7 cellular contexts compared by ENCODE assay signal in the genomic region with DNA sequence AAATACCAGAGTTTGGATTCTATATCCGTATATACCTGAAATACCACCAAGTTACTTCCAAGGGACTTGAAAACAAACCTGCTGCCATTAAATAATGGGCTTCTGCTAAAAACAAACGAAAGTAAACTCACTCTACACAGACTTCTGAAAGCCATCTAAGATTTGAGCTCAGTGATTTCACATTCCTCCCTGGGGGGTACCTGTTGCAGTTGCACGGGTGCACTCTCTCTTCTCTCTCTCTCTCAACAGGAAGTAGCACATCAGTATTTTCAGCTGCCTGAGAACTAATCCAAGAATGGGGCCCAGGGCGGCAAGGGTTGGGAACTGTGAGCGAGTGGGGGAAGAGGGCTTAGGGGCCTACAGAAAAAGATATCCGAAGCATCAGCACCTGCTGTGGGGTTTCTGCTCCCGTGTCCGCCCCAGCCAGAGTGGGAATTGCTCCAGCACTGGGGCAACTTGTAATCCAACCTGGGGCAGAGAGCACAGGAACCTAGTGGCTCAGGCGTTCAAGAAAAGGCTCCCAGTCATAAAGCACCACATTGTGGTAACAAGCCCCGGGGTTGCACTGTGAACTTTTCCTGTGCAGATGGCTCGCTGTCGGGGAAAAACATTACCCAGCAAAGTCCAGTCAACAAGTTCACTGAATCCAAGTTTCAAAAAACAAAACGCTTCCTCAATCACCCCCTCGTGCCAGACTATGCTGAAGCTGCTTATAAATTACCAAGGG.
DNase-seq lines count a peak whose midpoint lies in the region; ATAC-seq and TF ChIP-seq lines count a peak whose summit lies in the region.

No MANE protein-coding gene starts in this region.

- TF ChIP-seq CTCF in heart right ventricle (IDR thresholded peaks at IDR 0.05): peak in 1 of 9 donors; percentile 10
- no peak for TF ChIP-seq CTCF in sigmoid colon (IDR thresholded peaks at IDR 0.05)

- H3K27ac ChIP-seq in heart right ventricle (peak overlapping the region; percentile 58 to 92 (median 82)), sigmoid colon (peak overlapping the region in 3 of 4 donors; percentile 57 to 70 (median 66))

- H3K4me3 ChIP-seq in heart right ventricle (peak overlapping the region in 7 of 10 donors; percentile 22 to 57 (median 52)), sigmoid colon (peak overlapping the region in 3 of 4 donors; percentile 47 to 52 (median 51))

- H3K4me1 ChIP-seq in heart right ventricle: peaks cover 0 to 54% (median 29%) of the 10 kb centered on the region in 9 donors
- H3K4me1 ChIP-seq in sigmoid colon: peaks cover 0 to 21% (median 15%) of the 10 kb centered on the region in 4 donors

- H3K9me3 ChIP-seq in heart right ventricle: no peaks in the 10 kb centered on the region
- no peaks in the 10 kb centered on the region for H3K9me3 ChIP-seq in sigmoid colon

- no peak overlapping the region for H3K27ac Mint-ChIP-seq in IgD-negative memory B cell
- H3K27ac Mint-ChIP-seq in activated CD8-positive, alpha-beta T cell treated with anti-CD3 and anti-CD28 coated beads, Interleukin-2, amount 10 ng/mL, durations not matched to agents 7 days and 5 days: no peak overlapping the region

- H3K9me3 Mint-ChIP-seq in IgD-negative memory B cell: no peaks in the 10 kb centered on the region
- H3K9me3 Mint-ChIP-seq in activated CD8-positive, alpha-beta T cell treated with anti-CD3 and anti-CD28 coated beads, Interleukin-2, amount 10 ng/mL, durations not matched to agents 7 days and 5 days (ENCODE audit: insufficient read depth): no peaks in the 10 kb centered on the region

- TF ChIP-seq EP300 in sigmoid colon (IDR thresholded peaks at IDR 0.05): no peak

- TF ChIP-seq POLR2A in GM18505 (IDR thresholded peaks at IDR 0.05; ENCODE audit: borderline replicate concordance, extremely low read depth, insufficient read depth, insufficient read length) (no peak), sigmoid colon (IDR thresholded peaks at IDR 0.05) (no peak)

- WGBS in heart right ventricle, 2 donors: 37 to 42% methylated on average over 14 of the region's 14 CpGs
- WGBS in sigmoid colon, 2 donors: 22 to 29% methylated on average over 14 of the region's 14 CpGs

- peaks cover 9% of the 10 kb centered on the region for H3K27me3 Mint-ChIP-seq in IgD-negative memory B cell
- peaks cover 20% of the 10 kb centered on the region for H3K27me3 Mint-ChIP-seq in activated CD8-positive, alpha-beta T cell treated with anti-CD3 and anti-CD28 coated beads, Interleukin-2, amount 10 ng/mL, durations not matched to agents 7 days and 5 days (ENCODE audit: low read depth)

- H3K4me1 Mint-ChIP-seq in IgD-negative memory B cell: peaks cover 0 to 12% (median 7%) of the 10 kb centered on the region in 3 donors
- peaks cover 19% of the 10 kb centered on the region for H3K4me1 Mint-ChIP-seq in activated CD8-positive, alpha-beta T cell treated with anti-CD3 and anti-CD28 coated beads, Interleukin-2, amount 10 ng/mL, durations not matched to agents 7 days and 5 days (ENCODE audit: low read depth)

- intact Hi-C loops in heart right ventricle (cut with DNase I): loop anchor here in 6 of 10 donors (2.0 to 10.0 kb wide), 5 partner anchors 96 to 256 kb away; a partner anchor contains a TSS
- intact Hi-C loops in sigmoid colon (cut with DNase I): loop anchor here (5.0 to 10.0 kb wide), 2 partner anchors 101 to 146 kb away; a partner anchor contains a TSS

- H3K36me3 ChIP-seq in heart right ventricle: no peaks in the 10 kb centered on the region
- H3K36me3 ChIP-seq in sigmoid colon: no peaks in the 10 kb centered on the region

- peaks cover 1% of the 10 kb centered on the region for H3K36me3 Mint-ChIP-seq in IgD-negative memory B cell
- no peaks in the 10 kb centered on the region for H3K36me3 Mint-ChIP-seq in activated CD8-positive, alpha-beta T cell treated with anti-CD3 and anti-CD28 coated beads, Interleukin-2, amount 10 ng/mL, durations not matched to agents 7 days and 5 days (ENCODE audit: low read depth)

- DNase-seq in activated CD8-positive, alpha-beta T cell treated with anti-CD3 and anti-CD28 coated beads, Interleukin-2, amount 10 ng/mL, durations not matched to agents 7 days and 5 days: peak; percentile 35
- DNase-seq in heart right ventricle: no peak
- no peak for DNase-seq in sigmoid colon
- DNase-seq in middle frontal gyrus (ENCODE audit: extremely low spot score, low spot score): no peak

- CTCF ChIA-PET in activated CD8-positive, alpha-beta T cell treated with anti-CD3 and anti-CD28 coated beads, Interleukin-2, amount 10 ng/mL, durations not matched to agents 7 days and 5 days (lab: Charles Lee): interaction anchor here (0.9 to 3.1 kb wide), 12 partner anchors 8 to 233 kb away, joined by 3 to 21 read pairs (median 4); no protein-coding TSS in a partner anchor

- ATAC-seq in GM18505 (IDR thresholded peaks at IDR 0.05; ENCODE audit: unreplicated experiment): peak; percentile 87
- ATAC-seq in GM21529 (IDR thresholded peaks at IDR 0.05; ENCODE audit: unreplicated experiment): peak; percentile 85
- peak; percentile 62 for ATAC-seq in activated CD8-positive, alpha-beta T cell treated with anti-CD3 and anti-CD28 coated beads, Interleukin-2, amount 10 ng/mL, durations not matched to agents 7 days and 5 days
- ATAC-seq in heart right ventricle: peak in 7 of 8 donors; percentile 12 to 65 (median 45)

- POLR2A ChIA-PET in activated CD8-positive, alpha-beta T cell treated with anti-CD3 and anti-CD28 coated beads, Interleukin-2, amount 10 ng/mL, durations not matched to agents 7 days and 5 days (lab: Charles Lee): no interaction called here

- H3K27me3 ChIP-seq in heart right ventricle (peaks cover 0 to 4% (median 0%) of the 10 kb centered on the region in 7 donors), sigmoid colon (no peaks in the 10 kb centered on the region)

- H3K4me3 Mint-ChIP-seq in IgD-negative memory B cell: peak overlapping the region; percentile 58 to 94 (median 80)
- peak overlapping the region; percentile 71 for H3K4me3 Mint-ChIP-seq in activated CD8-positive, alpha-beta T cell treated with anti-CD3 and anti-CD28 coated beads, Interleukin-2, amount 10 ng/mL, durations not matched to agents 7 days and 5 days
